Comparison of ENCODE assay signal across 11 cellular contexts in genomic region chr21:46456750-46457149, GRCh38. TPM values are rescaled to one million over a fixed set of nuclear protein-coding genes. Genes with fewer than 3 reads are reported as not detected.
A peak's percentile ranks its signal among the peaks of the same experiment; 100 is the strongest.
DNase-seq lines count a peak whose midpoint lies in the region; ATAC-seq and TF ChIP-seq lines count a peak whose summit lies in the region.
"Had no signal": no experiment of that assay in that cellular context is flagged by ENCODE, and none has a peak within 500 bp of the region (broad histone marks: within the 10 kb centered on the region; RNA-seq: fewer than 3 reads in every experiment).

No MANE protein-coding gene starts in this region.

- CTCF ChIA-PET in activated CD8-positive, alpha-beta T cell treated with anti-CD3 and anti-CD28 coated beads for 36 hours (lab: Charles Lee): no interaction called here

- H3K27ac ChIP-seq in right atrium auricular region: peak overlapping the region; percentile 93 to 94
- no peak overlapping the region for H3K27ac ChIP-seq in right cardiac atrium (ENCODE audit: low read length)
- H3K27ac ChIP-seq in gastroesophageal sphincter: peak overlapping the region in 3 of 4 donors; percentile 18 to 96 (median 95)

- ATAC-seq in right cardiac atrium: no peak
- ATAC-seq in activated CD8-positive, alpha-beta T cell treated with anti-CD3 and anti-CD28 coated beads for 36 hours: no peak
- ATAC-seq in gastroesophageal sphincter: no peak

- no peaks in the 10 kb centered on the region for H3K9me3 ChIP-seq in right atrium auricular region
- no peaks in the 10 kb centered on the region for H3K9me3 ChIP-seq in right cardiac atrium (ENCODE audit: control insufficient read depth, low read length)
- H3K9me3 ChIP-seq in gastroesophageal sphincter: no peaks in the 10 kb centered on the region

- DNase-seq in right atrium auricular region (ENCODE audit: low spot score) (no peak), right cardiac atrium (no peak), type B pancreatic cell (ENCODE audit: extremely low spot score, unreplicated experiment) (no peak), DMS79 treated with DMSO at 0.1 percent for 48 hours (lab: John Stamatoyannopoulos, UW) (no peak), mucosa of gallbladder (ENCODE audit: low spot score) (no peak), NCI-H187 (lab: John Stamatoyannopoulos, UW) (no peak)
- no peak for DNase-seq in activated CD8-positive, alpha-beta T cell treated with anti-CD3 and anti-CD28 coated beads for 36 hours
- DNase-seq: activated CD8-positive, alpha-beta memory T cell treated with anti-CD3 and anti-CD28 coated beads, Interleukin-2, amount 50 U/mL, for 4 hours; MV-4-11; NCI-H526 had no signal

- POLR2A ChIA-PET in activated CD8-positive, alpha-beta T cell treated with anti-CD3 and anti-CD28 coated beads for 36 hours (lab: Charles Lee): interaction anchor here (1.2 to 5.2 kb wide), 3 partner anchors 9 to 177 kb away, joined by 3 to 18 read pairs (median 13); no protein-coding TSS in a partner anchor

- H3K9me3 Mint-ChIP-seq in activated CD8-positive, alpha-beta T cell treated with anti-CD3 and anti-CD28 coated beads for 36 hours: no peaks in the 10 kb centered on the region
- H3K9me3 Mint-ChIP-seq in type B pancreatic cell: no peaks in the 10 kb centered on the region

- no peak for TF ChIP-seq POLR2A in gastroesophageal sphincter (IDR thresholded peaks at IDR 0.05)

- TF ChIP-seq EP300 in gastroesophageal sphincter (IDR thresholded peaks at IDR 0.05): no peak

- no peaks in the 10 kb centered on the region for H3K36me3 ChIP-seq in right atrium auricular region
- no peaks in the 10 kb centered on the region for H3K36me3 ChIP-seq in gastroesophageal sphincter

- peak overlapping the region; percentile 94 for H3K4me3 Mint-ChIP-seq in activated CD8-positive, alpha-beta T cell treated with anti-CD3 and anti-CD28 coated beads for 36 hours
- H3K4me3 Mint-ChIP-seq in type B pancreatic cell: peak overlapping the region; percentile 93

- peak overlapping the region; percentile 95 for H3K27ac Mint-ChIP-seq in activated CD8-positive, alpha-beta T cell treated with anti-CD3 and anti-CD28 coated beads for 36 hours
- no peak overlapping the region for H3K27ac Mint-ChIP-seq in type B pancreatic cell

- H3K27me3 Mint-ChIP-seq in activated CD8-positive, alpha-beta T cell treated with anti-CD3 and anti-CD28 coated beads for 36 hours: no peaks in the 10 kb centered on the region
- H3K27me3 Mint-ChIP-seq in type B pancreatic cell: no peaks in the 10 kb centered on the region

- H3K4me3 ChIP-seq in right atrium auricular region (no peak overlapping the region), right cardiac atrium (ENCODE audit: low read length) (no peak overlapping the region), gastroesophageal sphincter (no peak overlapping the region)

- 92% methylated on average over 4 of the region's 4 CpGs for WGBS in right cardiac atrium
- 78 to 85% methylated on average over 3 to 4 of the region's 4 CpGs for WGBS in gastroesophageal sphincter (ENCODE audit: low coverage in 1 of 2), 2 donors

- no peak for TF ChIP-seq CTCF in right atrium auricular region (IDR thresholded peaks at IDR 0.05)
- TF ChIP-seq CTCF in activated CD8-positive, alpha-beta T cell treated with anti-CD3 and anti-CD28 coated beads for 36 hours (IDR thresholded peaks at IDR 0.05): no peak
- no peak for TF ChIP-seq CTCF in gastroesophageal sphincter (IDR thresholded peaks at IDR 0.05)
- no peak for TF ChIP-seq CTCF in type B pancreatic cell (conservative IDR thresholded peaks at IDR 0.05)

- intact Hi-C loops in right cardiac atrium (cut with DNase I): no loop called here
- intact Hi-C loops in activated CD8-positive, alpha-beta T cell treated with anti-CD3 and anti-CD28 coated beads for 36 hours (cut with micrococcal nuclease): no loop called here

- no peaks in the 10 kb centered on the region for H3K27me3 ChIP-seq in right atrium auricular region
- no peaks in the 10 kb centered on the region for H3K27me3 ChIP-seq in right cardiac atrium (ENCODE audit: control insufficient read depth, insufficient read depth)
- H3K27me3 ChIP-seq in gastroesophageal sphincter: no peaks in the 10 kb centered on the region

- H3K4me1 ChIP-seq in right atrium auricular region (peaks cover 0 to 76% of the 10 kb centered on the region in 2 donors), right cardiac atrium (ENCODE audit: control insufficient read depth, insufficient read depth, low read length) (peaks cover 20% of the 10 kb centered on the region), gastroesophageal sphincter (peaks cover 0 to 66% (median 30%) of the 10 kb centered on the region in 3 donors)

- H3K4me1 Mint-ChIP-seq in activated CD8-positive, alpha-beta T cell treated with anti-CD3 and anti-CD28 coated beads for 36 hours (ENCODE audit: low read depth): peaks cover 37% of the 10 kb centered on the region
- H3K4me1 Mint-ChIP-seq in type B pancreatic cell (ENCODE audit: unreplicated experiment): peaks cover 20% of the 10 kb centered on the region

- peaks cover 37% of the 10 kb centered on the region for H3K36me3 Mint-ChIP-seq in activated CD8-positive, alpha-beta T cell treated with anti-CD3 and anti-CD28 coated beads for 36 hours (ENCODE audit: low read depth)
- peaks cover 10% of the 10 kb centered on the region for H3K36me3 Mint-ChIP-seq in type B pancreatic cell

RNA-seq across cellular contexts. Expression of gene DIP2A, which starts 1.9 kb away (rescaled TPM):
- total RNA-seq in right atrium auricular region (10 to 100 TPM; 18.1 to 25.9 TPM), right cardiac atrium (10 to 100 TPM; 36.0 to 40.6 (median 37.4) TPM), gastroesophageal sphincter (10 to 100 TPM; 19.9 to 40.8 (median 31.1) TPM), type B pancreatic cell (ENCODE audit: low replicate concordance) (37.9 and 49.4 TPM in 2 replicates), mucosa of gallbladder (42.5 TPM)
- 28.6 TPM for polyA plus RNA-seq in right cardiac atrium
- total RNA-seq in activated CD8-positive, alpha-beta T cell treated with anti-CD3 and anti-CD28 coated beads for 36 hours: 10 to 100 TPM; 30.9 to 34.1 TPM
